Comparison of ENCODE assay signal across 12 cellular contexts in genomic region chr5:143108498-143109128, GRCh38.
A peak's percentile ranks its signal among the peaks of the same experiment; 100 is the strongest.
DNase-seq lines count a peak whose midpoint lies in the region; ATAC-seq and TF ChIP-seq lines count a peak whose summit lies in the region.
"Had no signal": no experiment of that assay in that cellular context is flagged by ENCODE, and none has a peak within 500 bp of the region (broad histone marks: within the 10 kb centered on the region; RNA-seq: fewer than 3 reads in every experiment).

No MANE protein-coding gene starts in this region.

- peak; percentile 82 for ATAC-seq in left lobe of liver
- ATAC-seq in HG03565 (IDR thresholded peaks at IDR 0.05; ENCODE audit: unreplicated experiment): no peak

- H3K4me3 ChIP-seq in Karpas-422 (ENCODE audit: low read length) (no peak overlapping the region), ascending aorta (no peak overlapping the region)

- no peaks in the 10 kb centered on the region for H4K20me1 ChIP-seq in Karpas-422 (ENCODE audit: insufficient read depth, low read depth, low read length)

- H3K27me3 ChIP-seq in Karpas-422 (ENCODE audit: low read length) (no peaks in the 10 kb centered on the region), ascending aorta (no peaks in the 10 kb centered on the region)

- H3K36me3 ChIP-seq in Karpas-422 (ENCODE audit: insufficient read depth, low read length) (no peaks in the 10 kb centered on the region), ascending aorta (no peaks in the 10 kb centered on the region)

- H3K79me2 ChIP-seq in Karpas-422 (ENCODE audit: low read length): no peaks in the 10 kb centered on the region

- no peak overlapping the region for H2AFZ ChIP-seq in Karpas-422 (ENCODE audit: low read length)

- no peak overlapping the region for H3K9ac ChIP-seq in Karpas-422 (ENCODE audit: low read length)

- H3K27ac ChIP-seq in Karpas-422 (ENCODE audit: low read length) (peak overlapping the region; percentile 73), ascending aorta (no peak overlapping the region)

- no peak overlapping the region for H3K4me2 ChIP-seq in Karpas-422 (ENCODE audit: low read depth, low read length, poor library complexity, severe bottlenecking)

- peak; percentile 25 for DNase-seq in Ammon's horn (ENCODE audit: low spot score)
- DNase-seq in Karpas-422: peak; percentile 40
- peak; percentile 57 to 71 for DNase-seq in SHP77 (lab: John Stamatoyannopoulos, UW)
- DNase-seq in left lobe of liver (ENCODE audit: low spot score): peak; percentile 85
- DNase-seq in HUDEP-2 (lab: John Stamatoyannopoulos, UW; ENCODE audit: unreplicated experiment in 76 of 76): no peak
- DNase-seq in activated CD8-positive, alpha-beta memory T cell treated with anti-CD3 and anti-CD28 coated beads, Interleukin-2, amount 50 U/mL, for 48 hours: no peak
- no peak for DNase-seq in ascending aorta (ENCODE audit: low spot score in 2 of 2)
- DNase-seq: activated naive CD4-positive, alpha-beta T cell; immature natural killer cell; stimulated activated naive CD4-positive, alpha-beta T cell; T-helper 1 cell had no signal

- H3K9me2 ChIP-seq in Karpas-422 (replicated peaks; ENCODE audit: insufficient read depth, low read length): no peaks in the 10 kb centered on the region

- H3K4me1 ChIP-seq in Karpas-422 (ENCODE audit: low read length) (peaks cover 84% of the 10 kb centered on the region), ascending aorta (peaks cover 0 to 16% of the 10 kb centered on the region in 2 donors)

- TF ChIP-seq CTCF in ascending aorta (IDR thresholded peaks at IDR 0.05): no peak

- intact Hi-C loops in ascending aorta (cut with DNase I): loop anchor here (10.0 kb wide), 1 partner anchor 716 kb away; no protein-coding TSS in a partner anchor

- no peaks in the 10 kb centered on the region for H3K9me3 ChIP-seq in Karpas-422 (ENCODE audit: low read length)
- H3K9me3 ChIP-seq in ascending aorta: no peaks in the 10 kb centered on the region

Comparison
In these comparisons a context has a peak if more than half of its experiments do, and no peak if none do; other contexts are left out.
1. DNase-seq: peak in Ammon's horn (single experiment), Karpas-422 (single experiment), SHP77 (2 of 2) and left lobe of liver (single experiment); none in HUDEP-2 (0 of 76), activated CD8-positive, alpha-beta memory T cell treated with anti-CD3 and anti-CD28 coated beads, Interleukin-2, amount 50 U/mL, for 48 hours (single experiment) and ascending aorta (0 of 2).